In genomic region chr11:11044137-11044855, GRCh38 we compare ENCODE assay signal across 20 cellular contexts.
"Had no signal": no experiment of that assay in that cellular context is flagged by ENCODE, and none has a peak within 500 bp of the region (broad histone marks: within the 10 kb centered on the region; RNA-seq: fewer than 3 reads in every experiment).

No MANE protein-coding gene starts in this region.

- H3K27me3 ChIP-seq: body of pancreas, heart right ventricle, upper lobe of right lung had no signal

- H3K27ac ChIP-seq: body of pancreas, heart right ventricle, upper lobe of right lung, WERI-Rb-1 had no signal

- DNase-seq: activated CD4-positive, alpha-beta memory T cell treated with anti-CD3 and anti-CD28 coated beads, Interleukin-2, amount 10 ng/mL, durations not matched to agents 7 days and 5 days; activated CD4-positive, alpha-beta T cell treated with anti-CD3 and anti-CD28 coated beads for 48 hours; activated naive CD4-positive, alpha-beta T cell; activated naive CD8-positive, alpha-beta T cell treated with anti-CD3 and anti-CD28 coated beads, Interleukin-2, amount 10 ng/mL, durations not matched to agents 7 days and 5 days; activated T-cell treated with anti-CD3 and anti-CD28 coated beads, Interleukin-2, amount 50 U/mL, for 1 hour; amygdala; body of pancreas; cortex of kidney; erythroblast; heart right ventricle; immature natural killer cell; kidney glomerular epithelial cell; left ventricle myocardium superior; natural killer cell; stimulated activated naive CD4-positive, alpha-beta T cell; SW 1271; T-helper 2 cell; upper lobe of right lung; WERI-Rb-1 had no signal

- H3K9me3 ChIP-seq: body of pancreas, heart right ventricle, upper lobe of right lung had no signal

- H3K4me1 ChIP-seq: body of pancreas, heart right ventricle had no signal

- H3K4me3 ChIP-seq: body of pancreas, heart right ventricle, upper lobe of right lung had no signal

- H3K36me3 ChIP-seq: heart right ventricle, upper lobe of right lung, WERI-Rb-1 had no signal

- ATAC-seq: activated T-helper 17 cell treated with anti-CD3 and anti-CD28 coated beads, Interleukin-2, amount 50 U/mL, for 72 hours; body of pancreas; left ventricle myocardium superior; natural killer cell; upper lobe of right lung had no signal
